Comparison of ENCODE assay signal across 10 cellular contexts in the genomic region with DNA sequence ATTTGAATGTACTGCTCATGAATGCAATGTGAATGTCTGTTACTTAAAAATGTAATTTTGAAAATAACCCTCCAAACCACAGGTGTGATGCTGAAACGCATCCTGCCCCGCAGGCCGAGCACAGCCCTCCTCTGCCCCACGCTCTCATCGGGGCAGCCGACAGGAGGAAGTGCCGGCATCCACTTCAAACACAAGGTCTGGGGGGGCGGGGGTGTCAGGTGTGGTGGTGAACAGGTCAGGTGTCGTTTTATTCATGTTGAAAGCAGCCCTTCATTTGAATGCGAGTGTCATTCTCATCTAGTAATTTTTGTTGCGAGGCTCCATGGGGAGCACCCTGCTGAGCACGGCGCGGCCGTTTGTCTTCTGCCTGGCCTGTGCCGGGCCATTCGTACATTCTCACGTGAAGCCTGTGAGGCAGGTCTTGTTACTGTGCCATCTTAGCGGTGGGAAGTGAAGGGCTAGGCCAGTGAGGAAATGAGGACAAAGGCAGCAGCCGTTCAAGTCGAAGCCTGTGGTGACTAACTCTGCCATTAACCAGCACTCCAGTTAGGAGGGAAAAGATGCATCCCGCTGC. TPM values are rescaled to one million over a fixed set of nuclear protein-coding genes. Genes with fewer than 3 reads are reported as not detected.
DNase-seq lines count a peak whose midpoint lies in the region; ATAC-seq, FAIRE-seq and TF ChIP-seq lines count a peak whose summit lies in the region.
"Had no signal": no experiment of that assay in that cellular context is flagged by ENCODE, and none has a peak within 500 bp of the region (broad histone marks: within the 10 kb centered on the region; RNA-seq: fewer than 3 reads in every experiment).

No MANE protein-coding gene starts in this region.

- peaks cover 3% of the 10 kb centered on the region; the same call in 1 of the 2 replicates for H4K20me1 ChIP-seq in HCT116 (ENCODE audit: insufficient read depth)
- H4K20me1 ChIP-seq in keratinocyte (ENCODE audit: control insufficient read depth, extremely low read depth, insufficient read depth, low read length): no peaks in the 10 kb centered on the region

- H3K9me2 ChIP-seq in HCT116 (ENCODE audit: insufficient read depth): no peaks in the 10 kb centered on the region

- no peak for TF ChIP-seq RAD21 in HCT116 (IDR thresholded peaks at IDR 0.05; ENCODE audit: low read depth)

- peaks cover 10 to 22% of the 10 kb centered on the region in 2 experiments; a peak in 3 of 4 replicates for H3K4me1 ChIP-seq in HCT116 (ENCODE audit: control insufficient read depth in 1 of 2, insufficient read depth in 2 of 2, low read length in 2 of 2)
- peaks cover 8% of the 10 kb centered on the region for H3K4me1 ChIP-seq in keratinocyte (ENCODE audit: control insufficient read depth, extremely low read depth, insufficient read depth, low read length)
- H3K4me1 ChIP-seq in prostate gland (replicated peaks): peaks cover 11% of the 10 kb centered on the region

- H3K4me1 Mint-ChIP-seq in activated CD4-positive, alpha-beta memory T cell treated with anti-CD3 and anti-CD28 coated beads for 36 hours (ENCODE audit: low read depth): peaks cover 63% of the 10 kb centered on the region

- H3K4me3 ChIP-seq in HCT116 (replicated peaks in 1 of 2; ENCODE audit: low read depth in 1 of 2, low read length in 2 of 2) (peak overlapping the region in 1 of 2 experiments; percentile 83; a peak in 2 of 4 replicates), keratinocyte (ENCODE audit: control insufficient read depth in 2 of 3, extremely low read depth in 1 of 3, insufficient read depth in 2 of 3, low read depth in 1 of 3, low read length in 3 of 3) (no peak overlapping the region), WERI-Rb-1 (ENCODE audit: low read depth, low read length) (no peak overlapping the region), prostate gland (no peak overlapping the region)

- H3K27me3 ChIP-seq in HCT116 (ENCODE audit: insufficient read depth, low read length): peaks cover 10% of the 10 kb centered on the region; the same call in 1 of the 2 replicates
- H3K27me3 ChIP-seq in keratinocyte (ENCODE audit: control insufficient read depth, extremely low read depth, insufficient read depth, low read length): peaks cover 3% of the 10 kb centered on the region
- H3K27me3 ChIP-seq in WERI-Rb-1 (ENCODE audit: insufficient read depth, low read depth, severe bottlenecking): no peaks in the 10 kb centered on the region
- H3K27me3 ChIP-seq in prostate gland (replicated peaks; ENCODE audit: insufficient read depth): peaks cover 2% of the 10 kb centered on the region

- H3K36me3 ChIP-seq in HCT116 (ENCODE audit: control insufficient read depth in 1 of 2, insufficient read depth in 2 of 2, low read length in 2 of 2): peaks cover under 1 to 6% of the 10 kb centered on the region in 2 experiments; a peak in 2 of 4 replicates
- no peaks in the 10 kb centered on the region for H3K36me3 ChIP-seq in keratinocyte (ENCODE audit: control insufficient read depth in 2 of 2, extremely low read depth in 1 of 2, insufficient read depth in 2 of 2, low read length in 2 of 2)
- no peaks in the 10 kb centered on the region for H3K36me3 ChIP-seq in WERI-Rb-1
- no peaks in the 10 kb centered on the region for H3K36me3 ChIP-seq in prostate gland

- TF ChIP-seq CTCF in HCT116 (IDR thresholded peaks at IDR 0.05 in 2 of 3, conservative IDR thresholded peaks at IDR 0.05 in 1 of 3; ENCODE audit: borderline replicate concordance in 1 of 3, insufficient read depth in 1 of 3, low read depth in 2 of 3, low read length in 2 of 3) (no peak), keratinocyte (optimal IDR thresholded peaks at IDR 0.05 in 1 of 3, IDR thresholded peaks at IDR 0.05 in 1 of 3, conservative IDR thresholded peaks at IDR 0.05 in 1 of 3; ENCODE audit: extremely low read depth in 1 of 3, insufficient read depth in 2 of 3, low read length in 3 of 3) (no peak), WERI-Rb-1 (IDR thresholded peaks at IDR 0.05; ENCODE audit: low read depth, low read length) (no peak), prostate gland (IDR thresholded peaks at IDR 0.05) (no peak)

- POLR2A ChIA-PET in HCT116 (lab: Charles Lee): no interaction called here
- POLR2A ChIA-PET in activated CD4-positive, alpha-beta memory T cell treated with anti-CD3 and anti-CD28 coated beads for 36 hours (lab: Charles Lee): no interaction called here

- H3K9ac ChIP-seq in HCT116 (ENCODE audit: low read length): peak overlapping the region; percentile 80; the same call in 1 of the 2 replicates
- H3K9ac ChIP-seq in keratinocyte (ENCODE audit: control insufficient read depth, extremely low read depth, insufficient read depth, low read length): no peak overlapping the region

- peaks cover 65% of the 10 kb centered on the region for H3K79me2 ChIP-seq in HCT116 (ENCODE audit: insufficient read depth, low read length)
- peaks cover 50% of the 10 kb centered on the region for H3K79me2 ChIP-seq in keratinocyte (ENCODE audit: control insufficient read depth, insufficient read depth, low read length)

- peaks cover 4% of the 10 kb centered on the region for H3K27me3 Mint-ChIP-seq in activated CD4-positive, alpha-beta memory T cell treated with anti-CD3 and anti-CD28 coated beads for 36 hours

- dilution Hi-C loops in keratinocyte (cut with MboI; ENCODE audit: extremely low pct_ligation_motif_present, low sequenced_read_pairs): no loop called here

- no peaks in the 10 kb centered on the region for H3K9me1 ChIP-seq in keratinocyte (ENCODE audit: control insufficient read depth, extremely low read depth, insufficient read depth, low read length)

- H3K27ac ChIP-seq in HCT116 (ENCODE audit: low read depth, low read length) (no peak overlapping the region), keratinocyte (ENCODE audit: control insufficient read depth, insufficient read depth, low read length) (no peak overlapping the region), WERI-Rb-1 (no peak overlapping the region), prostate gland (no peak overlapping the region)
- H3K27ac ChIP-seq: esophagus squamous epithelium had no signal

- H3K9me3 ChIP-seq in HCT116 (ENCODE audit: control insufficient read depth in 1 of 2, insufficient read depth in 1 of 2, low read depth in 1 of 2, low read length in 2 of 2) (no peaks in the 10 kb centered on the region), keratinocyte (ENCODE audit: control insufficient read depth, low read depth, low read length) (no peaks in the 10 kb centered on the region), WERI-Rb-1 (ENCODE audit: severe bottlenecking) (no peaks in the 10 kb centered on the region), prostate gland (no peaks in the 10 kb centered on the region)
- H3K9me3 ChIP-seq: esophagus squamous epithelium had no signal

- H3K27ac Mint-ChIP-seq in activated CD4-positive, alpha-beta memory T cell treated with anti-CD3 and anti-CD28 coated beads for 36 hours: peak overlapping the region; percentile 94

- H2AFZ ChIP-seq in HCT116 (ENCODE audit: low read depth, low read length, poor library complexity, severe bottlenecking) (no peak overlapping the region), keratinocyte (ENCODE audit: control insufficient read depth, low read length) (no peak overlapping the region)

- H3K4me2 ChIP-seq in HCT116 (ENCODE audit: low read length): peak overlapping the region; percentile 94
- H3K4me2 ChIP-seq in keratinocyte (ENCODE audit: control insufficient read depth, extremely low read depth, insufficient read depth, low read depth, low read length): peak overlapping the region; percentile 75

- FAIRE-seq in keratinocyte (lab: Jason Lieb, UNC): no peak

- no peaks in the 10 kb centered on the region for H3K9me3 Mint-ChIP-seq in activated CD4-positive, alpha-beta memory T cell treated with anti-CD3 and anti-CD28 coated beads for 36 hours

- peaks cover 6% of the 10 kb centered on the region for H3K36me3 Mint-ChIP-seq in activated CD4-positive, alpha-beta memory T cell treated with anti-CD3 and anti-CD28 coated beads for 36 hours

- 64% methylated on average over 22 of the region's 22 CpGs for whole genome bisulfite sequencing in prostate gland

- ATAC-seq in HCT116 (no peak), HG02852 (IDR thresholded peaks at IDR 0.05; ENCODE audit: unreplicated experiment) (no peak)

- peak overlapping the region; percentile 97 for H3K4me3 Mint-ChIP-seq in activated CD4-positive, alpha-beta memory T cell treated with anti-CD3 and anti-CD28 coated beads for 36 hours

- no TSS peak for BruUV-seq in HCT116 (replicated peaks; lab: Mats Ljungman, UMichigan)

- DNase-seq in COLO668 (lab: John Stamatoyannopoulos, UW; ENCODE audit: unreplicated experiment) (peak; percentile 61), HCT116 (ENCODE audit: low read depth, low spot score) (no peak), keratinocyte (ENCODE audit: low read depth, low spot score) (no peak), NCI-H2029 treated with DMSO at 0.1 percent for 48 hours (lab: John Stamatoyannopoulos, UW) (no peak), WERI-Rb-1 (no peak), prostate gland (ENCODE audit: low spot score) (no peak)
- no peak for DNase-seq in activated CD4-positive, alpha-beta memory T cell treated with anti-CD3 and anti-CD28 coated beads for 36 hours
- DNase-seq: esophagus squamous epithelium; stimulated activated naive CD4-positive, alpha-beta T cell had no signal

- TF ChIP-seq POLR2A in HCT116 (IDR thresholded peaks at IDR 0.05; ENCODE audit: borderline replicate concordance, extremely low read depth, insufficient read depth, insufficient read length): no peak
- no peak for TF ChIP-seq POLR2A in prostate gland (IDR thresholded peaks at IDR 0.05)

- CTCF ChIA-PET in HCT116 (lab: Charles Lee): no interaction called here
- CTCF ChIA-PET in activated CD4-positive, alpha-beta memory T cell treated with anti-CD3 and anti-CD28 coated beads for 36 hours (lab: Charles Lee): interaction anchor here (0.5 kb wide), 1 partner anchor 10 kb away, joined by 3 read pairs; no protein-coding TSS in a partner anchor

- intact Hi-C loops in HCT116 (cut with micrococcal nuclease): no loop called here
- intact Hi-C loops in activated CD4-positive, alpha-beta memory T cell treated with anti-CD3 and anti-CD28 coated beads for 36 hours (cut with micrococcal nuclease): loop anchor here (10.0 kb wide), 2 partner anchors 119 to 281 kb away; a partner anchor contains a TSS
- intact Hi-C loops in prostate gland (cut with DNase I): no loop called here

- RAD21 ChIA-PET in HCT116 (lab: Charles Lee; ENCODE audit: low non-redundant PET in 1 of 2, low total read pairs in 2 of 2, uncharacterized antibody in 2 of 2, unreplicated experiment in 2 of 2): no interaction called here

RNA-seq across cellular contexts. Expression of a gene that starts 1.8 kb away (rescaled TPM):
- total RNA-seq in HCT116 (2021; ENCODE audit: unreplicated experiment): 74.5 TPM
- polyA plus RNA-seq in HCT116 (2012): 44.7 and 47.1 TPM in 2 replicates
- total RNA-seq in activated CD4-positive, alpha-beta memory T cell treated with anti-CD3 and anti-CD28 coated beads for 36 hours: 10 to 100 TPM; 36.1 to 37.3 TPM
- 9.8 to 13.4 TPM (median 11.2 TPM) in 3 replicates for polyA plus RNA-seq in keratinocyte
- polyA plus RNA-seq in keratinocyte (2011; ENCODE audit: low read depth): 3.0 TPM
- polyA plus RNA-seq in keratinocyte (2011; cell fraction: cytosol; rRNA removed): 6.5 and 10.8 TPM in 2 replicates
- 20.8 and 21.9 TPM in 2 replicates for polyA plus RNA-seq in keratinocyte (2011; cell fraction: nucleus; rRNA removed)
- polyA plus RNA-seq in keratinocyte (2012; ENCODE audit: low replicate concordance): 12.0 and 13.1 TPM in 2 replicates
- polyA minus RNA-seq in keratinocyte: 11.6 to 24.3 TPM (median 15.6 TPM) in 3 replicates
- 16.3 TPM for polyA minus RNA-seq in keratinocyte (2011; cell fraction: cytosol; rRNA and poly(A)+ RNA removed)
- 13.4 and 18.7 TPM in 2 replicates for polyA minus RNA-seq in keratinocyte (2011; cell fraction: nucleus; rRNA and poly(A)+ RNA removed)
- total RNA-seq in prostate gland: 10 to 100 TPM; 42.1 to 80.5 TPM
